Comparison of ENCODE assay signal across 8 cellular contexts in genomic region chr11:96341237-96342130, GRCh38. TPM values are rescaled to one million over a fixed set of nuclear protein-coding genes. Genes with fewer than 3 reads are reported as not detected.
DNase-seq lines count a peak whose midpoint lies in the region; ATAC-seq, FAIRE-seq and TF ChIP-seq lines count a peak whose summit lies in the region.

No MANE protein-coding gene starts in this region.

- no peaks in the 10 kb centered on the region for H4K20me1 ChIP-seq in H1 (replicated peaks in 1 of 2; ENCODE audit: control insufficient read depth in 1 of 2, insufficient read depth in 2 of 2, low read length in 2 of 2)

- peak overlapping the region; percentile 79; the same call in 1 of the 2 replicates for H2BK5ac ChIP-seq in H1 (ENCODE audit: low read depth, low read length)

- H3K23ac ChIP-seq in H1 (ENCODE audit: insufficient read length): no peak overlapping the region

- no peak overlapping the region for H3K4ac ChIP-seq in H1 (replicated peaks; ENCODE audit: insufficient read length, low read depth, low read length)

- no peak overlapping the region for H3K14ac ChIP-seq in H1 (ENCODE audit: insufficient read length)

- no peak overlapping the region for H2AFZ ChIP-seq in H1 (ENCODE audit: low read length)

- H2AK5ac ChIP-seq in H1 (ENCODE audit: low read depth, low read length): no peak overlapping the region

- H3K27ac ChIP-seq in H1 (ENCODE audit: low read depth, low read length): no peak overlapping the region

- H3K4me1 Mint-ChIP-seq in CD14-positive monocyte: peaks cover 56% of the 10 kb centered on the region
- H3K4me1 Mint-ChIP-seq in activated CD8-positive, alpha-beta T cell treated with anti-CD3 and anti-CD28 coated beads for 36 hours (ENCODE audit: low read depth): peaks cover 39% of the 10 kb centered on the region
- H3K4me1 Mint-ChIP-seq in stimulated activated effector memory CD8-positive, alpha-beta T cell treated with anti-CD3 and anti-CD28 coated beads, Interleukin-12 subunit alpha, Interleukin-12 subunit beta, amount 100 ng/mL, for 72 hours: peaks cover 61% of the 10 kb centered on the region

- H3K79me1 ChIP-seq in H1 (ENCODE audit: low read depth, low read length): no peaks in the 10 kb centered on the region; the same call in 1 of the 2 replicates

- peak overlapping the region; percentile 48 to 95 (median 70); a peak in 6 of 8 replicates for H3K4me3 ChIP-seq in H1 (ENCODE audit: extremely low read depth in 1 of 4, insufficient read depth in 2 of 4, low read depth in 3 of 4, low read length in 4 of 4)
- H3K4me3 ChIP-seq in mononuclear cell (ENCODE audit: low read length): peak overlapping the region; percentile 99

- H2BK120ac ChIP-seq in H1 (replicated peaks; ENCODE audit: low read depth, low read length): no peak overlapping the region

- WGBS in H1 (ENCODE audit: extremely low coverage in 1 of 2, insufficient coverage in 1 of 2, insufficient read length in 1 of 2, insufficient replicate concordance in 2 of 2, low coverage in 1 of 2, low lambda C conversion rate in 2 of 2, missing lambda C conversion rate in 1 of 2), 2 experiments: 53% methylated on average over 26 of the region's 26 CpGs; no CpG with 5 or more reads in 1 of the 2 experiments

- TF ChIP-seq RAD21 in H1 (IDR thresholded peaks at IDR 0.05 in 1 of 2, conservative IDR thresholded peaks at IDR 0.05 in 1 of 2; ENCODE audit: low read depth in 2 of 2, low read length in 2 of 2): no peak

- no peak overlapping the region for H3K9ac ChIP-seq in H1 (replicated peaks in 1 of 4; ENCODE audit: extremely low read depth in 1 of 4, low read depth in 3 of 4, low read length in 3 of 4)

- no peak overlapping the region for H4K5ac ChIP-seq in H1 (ENCODE audit: insufficient read length, low read depth, low read length)

- no peak overlapping the region; the same call in 1 of the 2 replicates for H4K8ac ChIP-seq in H1 (ENCODE audit: extremely low read depth, insufficient read depth, low read length)

- H4K91ac ChIP-seq in H1 (replicated peaks; ENCODE audit: insufficient read length, low read length): no peak overlapping the region

- no peak for TF ChIP-seq EP300 in H1 (IDR thresholded peaks at IDR 0.05; ENCODE audit: borderline replicate concordance in 1 of 2, low read depth in 2 of 2, low read length in 2 of 2)

- DNase-seq in CD14-positive monocyte (ENCODE audit: low spot score) (peak; percentile 52), M059J (ENCODE audit: low read depth) (peak; percentile 78), H1 (ENCODE audit: low read depth in 1 of 2, low spot score in 2 of 2) (peak in 1 of 2 experiments; percentile 61), LoVo (ENCODE audit: low spot score) (no peak)
- DNase-seq in activated CD8-positive, alpha-beta T cell treated with anti-CD3 and anti-CD28 coated beads for 36 hours: peak; percentile 79
- DNase-seq in stimulated activated effector memory CD8-positive, alpha-beta T cell treated with anti-CD3 and anti-CD28 coated beads, Interleukin-12 subunit alpha, Interleukin-12 subunit beta, amount 100 ng/mL, for 72 hours (ENCODE audit: low spot score in 2 of 2): peak; percentile 42 to 87

- POLR2A ChIA-PET in activated CD8-positive, alpha-beta T cell treated with anti-CD3 and anti-CD28 coated beads for 36 hours (lab: Charles Lee): interaction anchor here (0.6 to 3.3 kb wide), 22 partner anchors 9 to 551 kb away, joined by 3 to 12 read pairs (median 4); partner anchors contain the start of gene CEP57
- POLR2A ChIA-PET in H1 (lab: Charles Lee; ENCODE audit: partially characterized antibody): interaction anchor here (0.9 to 3.3 kb wide), 3 partner anchors 9 to 508 kb away, joined by 3 to 13 read pairs (median 3); no protein-coding TSS in a partner anchor

- no peaks in the 10 kb centered on the region for H3K36me3 ChIP-seq in H1 (ENCODE audit: control insufficient read depth in 2 of 4, insufficient read depth in 4 of 4, low read length in 3 of 4)

- H3K4me3 Mint-ChIP-seq in CD14-positive monocyte: peak overlapping the region; percentile 95 to 98
- H3K4me3 Mint-ChIP-seq in activated CD8-positive, alpha-beta T cell treated with anti-CD3 and anti-CD28 coated beads for 36 hours: peak overlapping the region; percentile 86
- H3K4me3 Mint-ChIP-seq in stimulated activated effector memory CD8-positive, alpha-beta T cell treated with anti-CD3 and anti-CD28 coated beads, Interleukin-12 subunit alpha, Interleukin-12 subunit beta, amount 100 ng/mL, for 72 hours: peak overlapping the region; percentile 81

- H3K27me3 ChIP-seq in H1 (replicated peaks in 1 of 4; ENCODE audit: control insufficient read depth in 3 of 4, extremely low read depth in 1 of 4, insufficient read depth in 3 of 4, low read length in 3 of 4) (peaks cover 0 to 3% (median 0%) of the 10 kb centered on the region in 4 experiments; a peak in 1 of 7 replicates), mononuclear cell (ENCODE audit: insufficient read depth, low read length) (no peaks in the 10 kb centered on the region)

- H3K79me2 ChIP-seq in H1 (ENCODE audit: control insufficient read depth in 1 of 2, insufficient read depth in 2 of 2, low read length in 2 of 2): peaks cover 0 to 22% of the 10 kb centered on the region in 2 experiments; a peak in 2 of 4 replicates

- intact Hi-C loops in CD14-positive monocyte (cut with micrococcal nuclease): loop anchor here (5.0 kb wide), 3 partner anchors 34 to 289 kb away; no protein-coding TSS in a partner anchor
- intact Hi-C loops in activated CD8-positive, alpha-beta T cell treated with anti-CD3 and anti-CD28 coated beads for 36 hours (cut with micrococcal nuclease): loop anchor here (2.0 to 5.0 kb wide), 6 partner anchors 51 to 329 kb away; partner anchors contain the start of gene JRKL

- H3K56ac ChIP-seq in H1 (replicated peaks; ENCODE audit: insufficient read length, low read depth, low read length): no peak overlapping the region

- no peak for TF ChIP-seq POLR2A in H1 (IDR thresholded peaks at IDR 0.05; ENCODE audit: control extremely low read depth in 1 of 2, low read depth in 2 of 2, low read length in 2 of 2)

- peaks cover 0 to 23% (median 8%) of the 10 kb centered on the region in 4 experiments; a peak in 6 of 7 replicates for H3K4me1 ChIP-seq in H1 (replicated peaks in 1 of 4; ENCODE audit: control insufficient read depth in 3 of 4, insufficient read depth in 4 of 4, low read length in 3 of 4)
- H3K4me1 ChIP-seq in mononuclear cell (ENCODE audit: insufficient read depth, low read length): peaks cover 50% of the 10 kb centered on the region

- peak overlapping the region; percentile 72; the same call in 1 of the 2 replicates for H2BK12ac ChIP-seq in H1 (ENCODE audit: low read depth, low read length)

- peak overlapping the region; percentile 20 for H3K18ac ChIP-seq in H1 (ENCODE audit: extremely low read depth, low read length)

- peak overlapping the region in 6 of 7 donors; percentile 69 to 99 (median 94) for H3K27ac Mint-ChIP-seq in CD14-positive monocyte
- H3K27ac Mint-ChIP-seq in activated CD8-positive, alpha-beta T cell treated with anti-CD3 and anti-CD28 coated beads for 36 hours: peak overlapping the region; percentile 94
- peak overlapping the region; percentile 82 for H3K27ac Mint-ChIP-seq in stimulated activated effector memory CD8-positive, alpha-beta T cell treated with anti-CD3 and anti-CD28 coated beads, Interleukin-12 subunit alpha, Interleukin-12 subunit beta, amount 100 ng/mL, for 72 hours

- H2BK20ac ChIP-seq in H1 (ENCODE audit: low read length): no peak overlapping the region

- CTCF ChIA-PET in activated CD8-positive, alpha-beta T cell treated with anti-CD3 and anti-CD28 coated beads for 36 hours (lab: Charles Lee): interaction anchor here (0.6 to 8.5 kb wide), 42 partner anchors 10 to 493 kb away, joined by 3 to 132 read pairs (median 5); no protein-coding TSS in a partner anchor
- CTCF ChIA-PET in H1 (lab: Charles Lee; ENCODE audit: partially characterized antibody): interaction anchor here (0.6 to 7.7 kb wide), 34 partner anchors 9 to 506 kb away, joined by 3 to 49 read pairs (median 5); no protein-coding TSS in a partner anchor

- H3K23me2 ChIP-seq in H1 (ENCODE audit: low read depth, low read length): peaks cover 6% of the 10 kb centered on the region; the same call in 1 of the 2 replicates

- H2BK15ac ChIP-seq in H1 (ENCODE audit: low read length): peak overlapping the region; percentile 48; the same call in 1 of the 2 replicates

- H3K36me3 Mint-ChIP-seq in CD14-positive monocyte: peaks cover 5 to 11% of the 10 kb centered on the region in 2 donors
- H3K36me3 Mint-ChIP-seq in activated CD8-positive, alpha-beta T cell treated with anti-CD3 and anti-CD28 coated beads for 36 hours (ENCODE audit: low read depth): peaks cover 21% of the 10 kb centered on the region
- no peaks in the 10 kb centered on the region for H3K36me3 Mint-ChIP-seq in stimulated activated effector memory CD8-positive, alpha-beta T cell treated with anti-CD3 and anti-CD28 coated beads, Interleukin-12 subunit alpha, Interleukin-12 subunit beta, amount 100 ng/mL, for 72 hours

- peak overlapping the region; percentile 51 to 84 for H3K4me2 ChIP-seq in H1 (ENCODE audit: insufficient read depth in 1 of 2, low read depth in 2 of 2, low read length in 2 of 2)

- no peak for FAIRE-seq in H1 (lab: Jason Lieb, UNC)

- peaks cover 0 to 2% (median 0%) of the 10 kb centered on the region in 3 donors for H3K27me3 Mint-ChIP-seq in CD14-positive monocyte (ENCODE audit: low read depth in 3 of 3)
- no peaks in the 10 kb centered on the region for H3K27me3 Mint-ChIP-seq in activated CD8-positive, alpha-beta T cell treated with anti-CD3 and anti-CD28 coated beads for 36 hours

- TF ChIP-seq CTCF in CD14-positive monocyte (IDR thresholded peaks at IDR 0.05) (peak; percentile 35), H1 (IDR thresholded peaks at IDR 0.05; ENCODE audit: control extremely low read depth in 1 of 3, insufficient read depth in 1 of 3, low read depth in 1 of 3, low read length in 3 of 3) (peak; percentile 2 to 53 (median 8))
- TF ChIP-seq CTCF in activated CD8-positive, alpha-beta T cell treated with anti-CD3 and anti-CD28 coated beads for 36 hours (IDR thresholded peaks at IDR 0.05): peak; percentile 36

- peak; percentile 28 for ATAC-seq in GM21423 (IDR thresholded peaks at IDR 0.05; ENCODE audit: unreplicated experiment)
- ATAC-seq in activated CD8-positive, alpha-beta T cell treated with anti-CD3 and anti-CD28 coated beads for 36 hours: peak; percentile 55
- ATAC-seq in stimulated activated effector memory CD8-positive, alpha-beta T cell treated with anti-CD3 and anti-CD28 coated beads, Interleukin-12 subunit alpha, Interleukin-12 subunit beta, amount 100 ng/mL, for 72 hours: peak; percentile 65

- no peaks in the 10 kb centered on the region for H3K9me3 ChIP-seq in H1 (ENCODE audit: insufficient read depth in 2 of 2, low read depth in 1 of 2, low read length in 1 of 2)
- no peaks in the 10 kb centered on the region for H3K9me3 ChIP-seq in mononuclear cell (ENCODE audit: low read depth, low read length)

- peaks cover 0 to 1% (median 0%) of the 10 kb centered on the region in 7 donors for H3K9me3 Mint-ChIP-seq in CD14-positive monocyte
- no peaks in the 10 kb centered on the region for H3K9me3 Mint-ChIP-seq in activated CD8-positive, alpha-beta T cell treated with anti-CD3 and anti-CD28 coated beads for 36 hours
- H3K9me3 Mint-ChIP-seq in stimulated activated effector memory CD8-positive, alpha-beta T cell treated with anti-CD3 and anti-CD28 coated beads, Interleukin-12 subunit alpha, Interleukin-12 subunit beta, amount 100 ng/mL, for 72 hours: no peaks in the 10 kb centered on the region

RNA-seq across cellular contexts. Expression of gene MAML2, which starts 1.5 kb away (rescaled TPM):
- polyA plus RNA-seq in CD14-positive monocyte (1 to 10 TPM in 1 of 2 donors, under 1 TPM in 1; 0.57 to 1.2 TPM), H1 (2011; rRNA removed) (2.5 and 3.8 TPM in 2 replicates)
- total RNA-seq in M059J (2014; rRNA removed; shearing (Covaris generic)): 12.0 and 14.0 TPM in 2 replicates
- total RNA-seq in activated CD8-positive, alpha-beta T cell treated with anti-CD3 and anti-CD28 coated beads for 36 hours: 10 to 100 TPM; 11.8 to 12.5 TPM
- total RNA-seq in H1 (2021; fragmentation: NEBNext Ultra II Directional; extraction: Animal tissue kit (Norgen Biotek cat#: 25700)): 6.6 and 6.8 TPM in 2 replicates
- 2.8 TPM for polyA plus RNA-seq in H1 (2011; cell fraction: cytosol; rRNA removed)
- 3.6 TPM for polyA plus RNA-seq in H1 (2011; cell fraction: nucleus; rRNA removed)
- polyA plus RNA-seq in H1 (2012, experiment 1 of 2): 2.0 to 3.5 TPM (median 2.5 TPM) in 4 replicates
- 0.17 TPM for polyA plus RNA-seq in H1 (2012, experiment 2 of 2)
- 4.4 TPM for polyA plus RNA-seq in H1 (2013, experiment 1 of 2)
- 4.5 TPM for polyA plus RNA-seq in H1 (2013, experiment 2 of 2)
- polyA minus RNA-seq in H1 (2011; rRNA and poly(A)+ RNA removed): 6.3 and 10.5 TPM in 2 replicates
- polyA minus RNA-seq in H1 (2011; cell fraction: cytosol; rRNA and poly(A)+ RNA removed): 5.4 TPM
- polyA minus RNA-seq in H1 (2011; cell fraction: nucleus; rRNA and poly(A)+ RNA removed): 14.2 TPM
- total RNA-seq in mononuclear cell: 48.2 TPM

RNA-seq across cellular contexts. Expression of gene CCDC82, which starts 48.2 kb away (rescaled TPM):
- polyA plus RNA-seq in CD14-positive monocyte (10 to 100 TPM; 12.2 to 18.2 TPM), H1 (2011; rRNA removed) (3.5 and 6.0 TPM in 2 replicates)
- total RNA-seq in M059J (2014; rRNA removed; shearing (Covaris generic)): 10.5 and 13.6 TPM in 2 replicates
- total RNA-seq in activated CD8-positive, alpha-beta T cell treated with anti-CD3 and anti-CD28 coated beads for 36 hours: 10 to 100 TPM; 25.3 to 27.0 TPM
- total RNA-seq in H1 (2021; fragmentation: NEBNext Ultra II Directional; extraction: Animal tissue kit (Norgen Biotek cat#: 25700)): 15.2 and 17.0 TPM in 2 replicates
- 9.3 TPM for polyA plus RNA-seq in H1 (2011; cell fraction: cytosol; rRNA removed)
- polyA plus RNA-seq in H1 (2011; cell fraction: nucleus; rRNA removed): 7.4 TPM
- polyA plus RNA-seq in H1 (2012, experiment 1 of 2): 6.4 to 19.0 TPM (median 7.6 TPM) in 4 replicates
- 1.2 TPM for polyA plus RNA-seq in H1 (2012, experiment 2 of 2)
- polyA plus RNA-seq in H1 (2013, experiment 1 of 2): 22.0 TPM
- 21.7 TPM for polyA plus RNA-seq in H1 (2013, experiment 2 of 2)
- polyA minus RNA-seq in H1 (2011; rRNA and poly(A)+ RNA removed): 5.3 and 6.2 TPM in 2 replicates
- 5.0 TPM for polyA minus RNA-seq in H1 (2011; cell fraction: cytosol; rRNA and poly(A)+ RNA removed)
- 23.7 TPM for polyA minus RNA-seq in H1 (2011; cell fraction: nucleus; rRNA and poly(A)+ RNA removed)
- 42.2 TPM for total RNA-seq in mononuclear cell

RNA-seq across cellular contexts. Expression of gene JRKL, which starts 48.3 kb away (rescaled TPM):
- polyA plus RNA-seq in CD14-positive monocyte (1 to 10 TPM; 1.3 to 2.0 TPM), H1 (2011; rRNA removed) (0.71 and 1.4 TPM in 2 replicates)
- total RNA-seq in M059J (2014; rRNA removed; shearing (Covaris generic)): 6.9 and 7.9 TPM in 2 replicates
- total RNA-seq in activated CD8-positive, alpha-beta T cell treated with anti-CD3 and anti-CD28 coated beads for 36 hours: 10 to 100 TPM; 13.3 to 13.5 TPM
- 4.9 and 5.4 TPM in 2 replicates for total RNA-seq in H1 (2021; fragmentation: NEBNext Ultra II Directional; extraction: Animal tissue kit (Norgen Biotek cat#: 25700))
- 3.1 TPM for polyA plus RNA-seq in H1 (2011; cell fraction: cytosol; rRNA removed)
- 0.66 TPM for polyA plus RNA-seq in H1 (2011; cell fraction: nucleus; rRNA removed)
- 2.9 to 6.1 TPM (median 3.6 TPM) in 4 replicates for polyA plus RNA-seq in H1 (2012, experiment 1 of 2)
- polyA plus RNA-seq in H1 (2012, experiment 2 of 2): 0.43 TPM
- 4.5 TPM for polyA plus RNA-seq in H1 (2013, experiment 1 of 2)
- polyA plus RNA-seq in H1 (2013, experiment 2 of 2): 4.0 TPM
- 1.3 and 1.7 TPM in 2 replicates for polyA minus RNA-seq in H1 (2011; rRNA and poly(A)+ RNA removed)
- polyA minus RNA-seq in H1 (2011; cell fraction: cytosol; rRNA and poly(A)+ RNA removed): 1.5 TPM
- polyA minus RNA-seq in H1 (2011; cell fraction: nucleus; rRNA and poly(A)+ RNA removed): 3.1 TPM
- total RNA-seq in mononuclear cell: 3.4 TPM
